31 cellular contexts compared by ENCODE assay signal in genomic region chr5:174560861-174561260, GRCh38.
"Had no signal": no experiment of that assay in that cellular context is flagged by ENCODE, and none has a peak within 500 bp of the region (broad histone marks: within the 10 kb centered on the region; RNA-seq: fewer than 3 reads in every experiment).

No MANE protein-coding gene starts in this region.

- H3K36me3 Mint-ChIP-seq: activated CD4-positive, alpha-beta memory T cell treated with anti-CD3 and anti-CD28 coated beads for 36 hours; activated CD8-positive, alpha-beta memory T cell treated with anti-CD3 and anti-CD28 coated beads, Interleukin-2, amount 10 ng/mL, durations not matched to agents 7 days and 5 days; activated naive CD4-positive, alpha-beta T cell treated with anti-CD3 and anti-CD28 coated beads, Interleukin-2, amount 50 U/mL, for 24 hours; activated naive CD8-positive, alpha-beta T cell treated with anti-CD3 and anti-CD28 coated beads, Interleukin-2, amount 10 ng/mL, durations not matched to agents 7 days and 5 days had no signal

- ATAC-seq: activated CD4-positive, alpha-beta T cell treated with anti-CD3 and anti-CD28 coated beads for 36 hours; activated CD8-positive, alpha-beta memory T cell treated with anti-CD3 and anti-CD28 coated beads, Interleukin-2, amount 10 ng/mL, durations not matched to agents 7 days and 5 days; activated CD8-positive, alpha-beta T cell treated with anti-CD3 and anti-CD28 coated beads, Interleukin-2, amount 10 ng/mL, durations not matched to agents 7 days and 5 days; gastroesophageal sphincter; heart right ventricle had no signal

- H3K4me3 ChIP-seq: ascending aorta, coronary artery, dorsolateral prefrontal cortex, esophagus squamous epithelium, gastroesophageal sphincter, heart right ventricle had no signal

- H3K36me3 ChIP-seq: ascending aorta, brain microvascular endothelial cell, esophagus squamous epithelium, gastroesophageal sphincter, heart right ventricle had no signal

- H3K27me3 ChIP-seq: ascending aorta, brain microvascular endothelial cell had no signal

- H3K27ac ChIP-seq: ascending aorta, brain microvascular endothelial cell, coronary artery, dorsolateral prefrontal cortex, esophagus squamous epithelium, gastroesophageal sphincter, heart right ventricle had no signal

- H3K9me3 ChIP-seq: ascending aorta, esophagus squamous epithelium, gastroesophageal sphincter had no signal

- H3K4me3 Mint-ChIP-seq: activated CD4-positive, alpha-beta memory T cell treated with anti-CD3 and anti-CD28 coated beads for 36 hours; activated CD4-positive, alpha-beta T cell treated with anti-CD3 and anti-CD28 coated beads for 36 hours; activated CD4-positive, alpha-beta T cell treated with anti-CD3 and anti-CD28 coated beads, Interleukin-2, amount 10 ng/mL, durations not matched to agents 24 days and 14 days; activated CD8-positive, alpha-beta memory T cell treated with anti-CD3 and anti-CD28 coated beads, Interleukin-2, amount 10 ng/mL, durations not matched to agents 7 days and 5 days; activated CD8-positive, alpha-beta T cell treated with anti-CD3 and anti-CD28 coated beads, Interleukin-2, amount 10 ng/mL, durations not matched to agents 7 days and 5 days; activated naive CD4-positive, alpha-beta T cell treated with anti-CD3 and anti-CD28 coated beads for 36 hours; activated naive CD4-positive, alpha-beta T cell treated with anti-CD3 and anti-CD28 coated beads, Interleukin-2, amount 50 U/mL, for 24 hours; activated naive CD8-positive, alpha-beta T cell treated with anti-CD3 and anti-CD28 coated beads, Interleukin-2, amount 10 ng/mL, durations not matched to agents 7 days and 5 days; activated T-helper 1 cell treated with anti-CD3 and anti-CD28 coated beads, Interleukin-12 subunit alpha, Interleukin-12 subunit beta, Interleukin-2, Interleukin-4 antibody, amounts not matched to agents 30 ng/mL and 10 ng/mL and 1 ng/mL, durations not matched to agents 14 hours and 24 hours and 36 hours; central memory CD8-positive, alpha-beta T cell; dendritic cell treated with granulocyte-macrophage colony-stimulating factor and Interleukin-4, amounts not matched to agents 40 ng/mL and 50 ng/mL, for 4 days; endodermal cell had no signal

- H3K4me1 Mint-ChIP-seq: activated CD4-positive, alpha-beta T cell treated with anti-CD3 and anti-CD28 coated beads for 36 hours; activated CD4-positive, alpha-beta T cell treated with anti-CD3 and anti-CD28 coated beads, Interleukin-2, amount 10 ng/mL, durations not matched to agents 24 days and 14 days; activated CD8-positive, alpha-beta memory T cell treated with anti-CD3 and anti-CD28 coated beads, Interleukin-2, amount 10 ng/mL, durations not matched to agents 7 days and 5 days; activated naive CD4-positive, alpha-beta T cell treated with anti-CD3 and anti-CD28 coated beads, Interleukin-2, amount 50 U/mL, for 24 hours; activated naive CD8-positive, alpha-beta T cell treated with anti-CD3 and anti-CD28 coated beads, Interleukin-2, amount 10 ng/mL, durations not matched to agents 7 days and 5 days; central memory CD8-positive, alpha-beta T cell had no signal

- H3K27me3 Mint-ChIP-seq: activated CD4-positive, alpha-beta T cell treated with anti-CD3 and anti-CD28 coated beads, Interleukin-2, amount 10 ng/mL, durations not matched to agents 24 days and 14 days; activated CD8-positive, alpha-beta memory T cell treated with anti-CD3 and anti-CD28 coated beads, Interleukin-2, amount 10 ng/mL, durations not matched to agents 7 days and 5 days had no signal

- DNase-seq: activated CD4-positive, alpha-beta memory T cell treated with anti-CD3 and anti-CD28 coated beads for 36 hours; activated CD4-positive, alpha-beta T cell treated with anti-CD3 and anti-CD28 coated beads for 36 hours; activated CD4-positive, alpha-beta T cell treated with anti-CD3 and anti-CD28 coated beads, Interleukin-2, amount 10 ng/mL, durations not matched to agents 24 days and 14 days; activated CD4-positive, CD25-positive, alpha-beta regulatory T cell; activated CD4-positive, CD25-positive, alpha-beta regulatory T cell treated with anti-CD3 and anti-CD28 coated beads, Interleukin-2, amount 50 U/mL, for 72 hours; activated CD8-positive, alpha-beta memory T cell treated with anti-CD3 and anti-CD28 coated beads, Interleukin-2, amount 10 ng/mL, durations not matched to agents 7 days and 5 days; activated CD8-positive, alpha-beta memory T cell treated with anti-CD3 and anti-CD28 coated beads, Interleukin-2, amount 50 U/mL, for 4 hours; activated CD8-positive, alpha-beta T cell treated with anti-CD3 and anti-CD28 coated beads, Interleukin-2, amount 10 ng/mL, durations not matched to agents 7 days and 5 days; activated effector memory CD4-positive, alpha-beta T cell treated with anti-CD3 and anti-CD28 coated beads, Interleukin-2, amount 50 U/mL, for 16 hours; activated naive CD4-positive, alpha-beta T cell treated with anti-CD3 and anti-CD28 coated beads for 36 hours; activated naive CD8-positive, alpha-beta T cell treated with anti-CD3 and anti-CD28 coated beads, Interleukin-2, amount 10 ng/mL, durations not matched to agents 7 days and 5 days; activated T-cell treated with anti-CD3 and anti-CD28 coated beads, Interleukin-2, amount 50 U/mL, for 1 hour; activated T-cell treated with anti-CD3 and anti-CD28 coated beads, Interleukin-2, amount 50 U/mL, for 48 hours; brain microvascular endothelial cell; dorsolateral prefrontal cortex; effector memory CD4-positive, alpha-beta T cell; endodermal cell; erythroblast; esophagus squamous epithelium; foreskin melanocyte; heart right ventricle; T-helper 2 cell had no signal

- FAIRE-seq: bronchial epithelial cell had no signal

- H3K9me3 Mint-ChIP-seq: activated naive CD4-positive, alpha-beta T cell treated with anti-CD3 and anti-CD28 coated beads, Interleukin-2, amount 50 U/mL, for 24 hours; activated naive CD8-positive, alpha-beta T cell treated with anti-CD3 and anti-CD28 coated beads, Interleukin-2, amount 10 ng/mL, durations not matched to agents 7 days and 5 days; activated T-helper 2 cell treated with anti-CD3 and anti-CD28 coated beads, Interferon-gamma antibody, Interleukin-2, Interleukin-4, amounts not matched to agents 10 μg/mL and 5 μg/mL and 100 μg/mL, durations not matched to agents 14 hours and 24 hours and 36 hours; dendritic cell treated with granulocyte-macrophage colony-stimulating factor and Interleukin-4, amounts not matched to agents 40 ng/mL and 50 ng/mL, for 4 days had no signal

- H3K4me1 ChIP-seq: ascending aorta, esophagus squamous epithelium, gastroesophageal sphincter, heart right ventricle had no signal

- H3K27ac Mint-ChIP-seq: activated CD4-positive, alpha-beta memory T cell treated with anti-CD3 and anti-CD28 coated beads for 36 hours; activated CD4-positive, alpha-beta T cell treated with anti-CD3 and anti-CD28 coated beads for 36 hours; activated CD4-positive, alpha-beta T cell treated with anti-CD3 and anti-CD28 coated beads, Interleukin-2, amount 10 ng/mL, durations not matched to agents 24 days and 14 days; activated CD8-positive, alpha-beta memory T cell treated with anti-CD3 and anti-CD28 coated beads, Interleukin-2, amount 10 ng/mL, durations not matched to agents 7 days and 5 days; activated CD8-positive, alpha-beta T cell treated with anti-CD3 and anti-CD28 coated beads, Interleukin-2, amount 10 ng/mL, durations not matched to agents 7 days and 5 days; activated naive CD4-positive, alpha-beta T cell treated with anti-CD3 and anti-CD28 coated beads for 36 hours; activated naive CD4-positive, alpha-beta T cell treated with anti-CD3 and anti-CD28 coated beads, Interleukin-2, amount 50 U/mL, for 24 hours; activated naive CD8-positive, alpha-beta T cell treated with anti-CD3 and anti-CD28 coated beads, Interleukin-2, amount 10 ng/mL, durations not matched to agents 7 days and 5 days; activated T-helper 1 cell treated with anti-CD3 and anti-CD28 coated beads, Interleukin-12 subunit alpha, Interleukin-12 subunit beta, Interleukin-2, Interleukin-4 antibody, amounts not matched to agents 30 ng/mL and 10 ng/mL and 1 ng/mL, durations not matched to agents 14 hours and 24 hours and 36 hours; activated T-helper 2 cell treated with anti-CD3 and anti-CD28 coated beads, Interferon-gamma antibody, Interleukin-2, Interleukin-4, amounts not matched to agents 10 μg/mL and 5 μg/mL and 100 μg/mL, durations not matched to agents 14 hours and 24 hours and 36 hours; dendritic cell treated with granulocyte-macrophage colony-stimulating factor and Interleukin-4, amounts not matched to agents 40 ng/mL and 50 ng/mL, for 4 days; endodermal cell had no signal
